In genomic region chr6:112087916-112088315, GRCh38 we compare ENCODE assay signal across 2 cellular contexts.
TF ChIP-seq lines count a peak whose summit lies in the region.

No MANE protein-coding gene starts in this region.

TF ChIP-seq in K562, 482 proteins besides CTCF, POLR2A, EP300 and RAD21:
- no peak for TF ChIP-seq ZNF263 (CRISPR knock-in tag; IDR thresholded peaks at IDR 0.05; ENCODE audit: borderline replicate concordance)

TF ChIP-seq in liver, 16 proteins besides CTCF, POLR2A, EP300 and RAD21:
- TF ChIP-seq YY1 (IDR thresholded peaks at IDR 0.05): no peak
- no peak for TF ChIP-seq TAF1 (conservative IDR thresholded peaks at IDR 0.05)
- no peak for TF ChIP-seq HNF4G (IDR thresholded peaks at IDR 0.05)
- TF ChIP-seq ATF3 (IDR thresholded peaks at IDR 0.05): no peak
- no peak for TF ChIP-seq RXRA (IDR thresholded peaks at IDR 0.05)
- TF ChIP-seq, protein P1, sequence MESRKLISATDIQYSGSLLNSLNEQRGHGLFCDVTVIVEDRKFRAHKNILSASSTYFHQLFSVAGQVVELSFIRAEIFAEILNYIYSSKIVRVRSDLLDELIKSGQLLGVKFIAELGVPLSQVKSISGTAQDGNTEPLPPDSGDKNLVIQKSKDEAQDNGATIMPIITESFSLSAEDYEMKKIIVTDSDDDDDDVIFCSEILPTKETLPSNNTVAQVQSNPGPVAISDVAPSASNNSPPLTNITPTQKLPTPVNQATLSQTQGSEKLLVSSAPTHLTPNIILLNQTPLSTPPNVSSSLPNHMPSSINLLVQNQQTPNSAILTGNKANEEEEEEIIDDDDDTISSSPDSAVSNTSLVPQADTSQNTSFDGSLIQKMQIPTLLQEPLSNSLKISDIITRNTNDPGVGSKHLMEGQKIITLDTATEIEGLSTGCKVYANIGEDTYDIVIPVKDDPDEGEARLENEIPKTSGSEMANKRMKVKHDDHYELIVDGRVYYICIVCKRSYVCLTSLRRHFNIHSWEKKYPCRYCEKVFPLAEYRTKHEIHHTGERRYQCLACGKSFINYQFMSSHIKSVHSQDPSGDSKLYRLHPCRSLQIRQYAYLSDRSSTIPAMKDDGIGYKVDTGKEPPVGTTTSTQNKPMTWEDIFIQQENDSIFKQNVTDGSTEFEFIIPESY (IDR thresholded peaks at IDR 0.05): no peak
